16 cellular contexts compared by ENCODE assay signal in the genomic region with DNA sequence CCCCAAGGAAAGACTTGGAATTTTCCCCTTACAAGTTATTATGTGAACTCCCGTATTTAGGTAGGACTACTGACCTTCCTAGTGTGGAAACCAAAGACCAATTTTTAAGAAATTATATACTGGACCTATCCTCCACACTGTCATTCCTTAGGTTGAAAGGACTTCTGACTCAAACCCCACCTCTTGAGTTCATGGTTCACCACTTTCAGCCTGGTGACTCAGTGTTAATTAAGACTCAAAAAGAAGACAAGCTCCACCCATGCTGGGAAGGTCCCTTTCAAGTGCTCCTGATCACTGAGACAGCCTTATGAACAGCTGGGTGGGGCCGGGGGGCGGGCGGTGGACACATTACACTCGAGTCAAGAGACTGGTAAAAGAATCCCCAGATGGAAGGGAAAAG.
DNase-seq lines count a peak whose midpoint lies in the region; ATAC-seq, FAIRE-seq and TF ChIP-seq lines count a peak whose summit lies in the region.
"Had no signal": no experiment of that assay in that cellular context is flagged by ENCODE, and none has a peak within 500 bp of the region (broad histone marks: within the 10 kb centered on the region; RNA-seq: fewer than 3 reads in every experiment).

No MANE protein-coding gene starts in this region.

- intact Hi-C loops in left colon (cut with DNase I, micrococcal nuclease), result no loop called here

- TF ChIP-seq CTCF in bronchial epithelial cell (IDR thresholded peaks at IDR 0.05; ENCODE audit: insufficient read depth, low read length, severe bottlenecking), result no peak

- no peaks in the 10 kb centered on the region for H3K27me3 ChIP-seq in bronchial epithelial cell (ENCODE audit: control insufficient read depth, insufficient read depth, low read length)
- H3K27me3 ChIP-seq: stomach had no signal

- DNase-seq in bronchial epithelial cell (ENCODE audit: low read depth) (peak; percentile 4), SHP77 treated with DMSO at 0.1 percent for 48 hours (lab: John Stamatoyannopoulos, UW) (no peak), GM03348 (ENCODE audit: low spot score) (no peak), left colon (no peak), NCI-H187 (lab: John Stamatoyannopoulos, UW) (no peak)
- DNase-seq: activated T-cell treated with anti-CD3 and anti-CD28 coated beads, Interleukin-2, amount 50 U/mL, for 4 hours; EL; HFFc6; NCI-H187 treated with DMSO at 0.1 percent for 48 hours; retina; stomach had no signal

- ATAC-seq in GM18858 (IDR thresholded peaks at IDR 0.05; ENCODE audit: unreplicated experiment) (peak; percentile 69), GM21529 (IDR thresholded peaks at IDR 0.05; ENCODE audit: unreplicated experiment) (peak; percentile 70), HG03097 (IDR thresholded peaks at IDR 0.05; ENCODE audit: low FRiP score, unreplicated experiment) (peak; percentile 82), left colon (no peak)
- ATAC-seq: activated T-cell treated with anti-CD3 and anti-CD28 coated beads, Interleukin-2, amount 50 U/mL, for 4 hours had no signal

- H3K36me3 ChIP-seq in bronchial epithelial cell (ENCODE audit: control insufficient read depth, insufficient read depth, low read length), result no peaks in the 10 kb centered on the region
- H3K36me3 ChIP-seq: stomach had no signal

- no peak for FAIRE-seq in bronchial epithelial cell (lab: Jason Lieb, UNC)
- FAIRE-seq: frontal cortex had no signal

- no peak overlapping the region for H3K4me3 ChIP-seq in bronchial epithelial cell (ENCODE audit: low read depth, low read length)
- H3K4me3 ChIP-seq: SK-N-MC, stomach had no signal
